8 cellular contexts compared by ENCODE assay signal in the genomic region with DNA sequence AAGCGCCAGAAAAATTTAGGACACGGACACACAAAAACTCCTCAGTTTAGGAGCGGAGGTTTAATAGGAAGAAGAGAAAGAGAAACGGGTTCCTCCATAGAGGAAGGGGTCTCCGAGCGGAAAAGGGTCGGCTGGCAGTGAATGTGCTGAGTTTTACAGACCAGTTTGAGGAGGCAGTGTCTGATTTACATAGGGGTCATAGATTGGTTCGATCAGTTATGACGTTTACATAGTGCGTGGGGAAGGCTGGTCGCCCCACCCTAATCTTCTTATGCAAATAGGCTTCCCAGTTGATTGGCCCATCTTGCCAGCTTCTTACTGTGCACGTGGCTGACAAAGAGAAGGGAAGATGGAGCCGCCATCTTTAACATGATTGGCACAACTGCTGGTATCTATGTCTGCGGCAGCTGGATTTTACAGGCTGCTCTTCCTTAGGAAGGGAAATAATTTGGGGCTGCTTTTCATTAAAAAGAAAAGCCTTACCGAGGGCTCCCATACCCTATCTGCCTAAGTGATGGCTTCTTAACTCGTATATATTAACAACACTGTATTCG. TPM values are rescaled to one million over a fixed set of nuclear protein-coding genes. Genes with fewer than 3 reads are reported as not detected.
DNase-seq lines count a peak whose midpoint lies in the region; ATAC-seq and TF ChIP-seq lines count a peak whose summit lies in the region.

No MANE protein-coding gene starts in this region.

- CTCF ChIA-PET in BJ (lab: Yijun Ruan, JAX) (interaction anchor here (1.0 kb wide), 1 partner anchor 301 kb away, joined by 3 read pairs; no protein-coding TSS in a partner anchor), WTC11 (lab: Charles Lee) (interaction anchor here (0.5 to 1.5 kb wide), 2 partner anchors 19 to 103 kb away, joined by 3 read pairs; no protein-coding TSS in a partner anchor)

- H3K27me3 ChIP-seq in BJ (ENCODE audit: control insufficient read depth, insufficient read depth, low read length), result no peaks in the 10 kb centered on the region

- H3K4me3 Mint-ChIP-seq in HFFc6 (peak overlapping the region; percentile 98), WTC11 (peak overlapping the region; percentile 98), glutamatergic neuron (ENCODE audit: unreplicated experiment) (peak overlapping the region; percentile 95)

- H3K27ac Mint-ChIP-seq in HFFc6 (peak overlapping the region; percentile 96; the same call in 1 of the 2 replicates), WTC11 (peak overlapping the region; percentile 96), glutamatergic neuron (ENCODE audit: unreplicated experiment) (peak overlapping the region; percentile 97)

- POLR2A ChIA-PET in BJ (lab: Charles Lee), result no interaction called here
- POLR2A ChIA-PET in WTC11 (lab: Charles Lee), result interaction anchor here (0.8 to 1.3 kb wide), 4 partner anchors 17 to 285 kb away, joined by 3 to 5 read pairs (median 3); partner anchors contain the start of genes ZNF224, ZNF226 and ZNF283

- peaks cover 5% of the 10 kb centered on the region for H3K36me3 ChIP-seq in BJ (ENCODE audit: control insufficient read depth, insufficient read depth, low read length)

- H3K36me3 Mint-ChIP-seq in HFFc6 (ENCODE audit: low read depth), result peaks cover 46% of the 10 kb centered on the region
- H3K36me3 Mint-ChIP-seq in WTC11, result peaks cover 51% of the 10 kb centered on the region
- H3K36me3 Mint-ChIP-seq in glutamatergic neuron (ENCODE audit: unreplicated experiment), result peaks cover 19% of the 10 kb centered on the region

- H3K4me3 ChIP-seq in BJ (ENCODE audit: low read depth, low read length) (peak overlapping the region; percentile 75), retinal pigment epithelial cell (ENCODE audit: low read length) (peak overlapping the region; percentile 97)

- H3K27me3 Mint-ChIP-seq in HFFc6 (ENCODE audit: insufficient read depth) (no peaks in the 10 kb centered on the region), WTC11 (ENCODE audit: low read depth) (peaks cover 6% of the 10 kb centered on the region; the same call in 1 of the 2 replicates), glutamatergic neuron (ENCODE audit: unreplicated experiment) (peaks cover 15% of the 10 kb centered on the region)

- H3K9me3 Mint-ChIP-seq in HFFc6 (peaks cover 41% of the 10 kb centered on the region), WTC11 (peaks cover 47% of the 10 kb centered on the region), glutamatergic neuron (ENCODE audit: unreplicated experiment) (peaks cover 18% of the 10 kb centered on the region)

- ATAC-seq in WTC11 (peak; percentile 62), HG03095 (IDR thresholded peaks at IDR 0.05; ENCODE audit: unreplicated experiment) (no peak)

- H3K4me1 Mint-ChIP-seq in HFFc6 (ENCODE audit: low read depth), result peaks cover 26% of the 10 kb centered on the region
- peaks cover 9% of the 10 kb centered on the region for H3K4me1 Mint-ChIP-seq in WTC11
- no peaks in the 10 kb centered on the region for H3K4me1 Mint-ChIP-seq in glutamatergic neuron (ENCODE audit: low read depth, unreplicated experiment)

- DNase-seq in BJ (ENCODE audit: low read depth) (peak; percentile 28), HFFc6 (peak; percentile 73), WTC11 (ENCODE audit: low spot score) (peak; percentile 57), glutamatergic neuron (peak; percentile 58), retinal pigment epithelial cell (ENCODE audit: low read depth) (peak; percentile 71), NOMO-1 (lab: John Stamatoyannopoulos, UW; ENCODE audit: unreplicated experiment in 2 of 2) (no peak)
- no peak for DNase-seq in activated CD4-positive, CD25-positive, alpha-beta regulatory T cell (lab: John Stamatoyannopoulos, UW)

- TF ChIP-seq CTCF in BJ (IDR thresholded peaks at IDR 0.05; ENCODE audit: insufficient read depth, low read depth, low read length) (no peak), HFFc6 (IDR thresholded peaks at IDR 0.05) (no peak), WTC11 (IDR thresholded peaks at IDR 0.05) (no peak), glutamatergic neuron (IDR thresholded peaks at IDR 0.05; ENCODE audit: partially characterized antibody, unreplicated experiment) (no peak), retinal pigment epithelial cell (conservative IDR thresholded peaks at IDR 0.05; ENCODE audit: low read depth, low read length) (no peak)

TF ChIP-seq in WTC11, 78 proteins besides CTCF, POLR2A, EP300 and RAD21:
- TF ChIP-seq, protein P1, sequence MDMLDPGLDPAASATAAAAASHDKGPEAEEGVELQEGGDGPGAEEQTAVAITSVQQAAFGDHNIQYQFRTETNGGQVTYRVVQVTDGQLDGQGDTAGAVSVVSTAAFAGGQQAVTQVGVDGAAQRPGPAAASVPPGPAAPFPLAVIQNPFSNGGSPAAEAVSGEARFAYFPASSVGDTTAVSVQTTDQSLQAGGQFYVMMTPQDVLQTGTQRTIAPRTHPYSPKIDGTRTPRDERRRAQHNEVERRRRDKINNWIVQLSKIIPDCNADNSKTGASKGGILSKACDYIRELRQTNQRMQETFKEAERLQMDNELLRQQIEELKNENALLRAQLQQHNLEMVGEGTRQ (CRISPR knock-in tag; IDR thresholded peaks at IDR 0.05), result peak; percentile 20; the same call in 1 of the 2 replicates
- TF ChIP-seq ATF3 (CRISPR knock-in tag; conservative IDR thresholded peaks at IDR 0.05), result no peak
- TF ChIP-seq, protein P2, sequence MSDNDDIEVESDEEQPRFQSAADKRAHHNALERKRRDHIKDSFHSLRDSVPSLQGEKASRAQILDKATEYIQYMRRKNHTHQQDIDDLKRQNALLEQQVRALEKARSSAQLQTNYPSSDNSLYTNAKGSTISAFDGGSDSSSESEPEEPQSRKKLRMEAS (CRISPR knock-in tag; IDR thresholded peaks at IDR 0.05), result peak; percentile 74; the same call in 1 of the 2 replicates

RNA-seq across cellular contexts. Expression of gene ZNF225, which starts 1.2 kb away (rescaled TPM):
- 1.3 and 2.5 TPM in 2 replicates for polyA plus RNA-seq in BJ (2011; rRNA removed)
- 2.2 and 4.1 TPM in 2 replicates for polyA minus RNA-seq in BJ (2011; rRNA and poly(A)+ RNA removed)
- total RNA-seq in HFFc6 (2021; fragmentation: NEBNext Ultra II Directional; extraction: Animal tissue kit (Norgen Biotek cat#: 25700)), result 1 to 10 TPM; 3.5 to 5.5 (median 4.0) TPM
- 3.9 to 5.1 TPM (median 4.4 TPM) in 3 replicates for total RNA-seq in WTC11 (2021)
- 7.1 TPM for total RNA-seq in glutamatergic neuron (ENCODE audit: unreplicated experiment)

RNA-seq across cellular contexts. Expression of gene ZNF224, which starts 17.8 kb away (rescaled TPM):
- 13.2 and 17.1 TPM in 2 replicates for polyA plus RNA-seq in BJ (2011; rRNA removed)
- polyA minus RNA-seq in BJ (2011; rRNA and poly(A)+ RNA removed), result 13.8 and 18.7 TPM in 2 replicates
- 10 to 100 TPM in 5 of 6 experiments, 1 to 10 TPM in 1; 8.5 to 11.8 (median 10.8) TPM for total RNA-seq in HFFc6 (2021; fragmentation: NEBNext Ultra II Directional; extraction: Animal tissue kit (Norgen Biotek cat#: 25700))
- total RNA-seq in WTC11 (2021) (12.4 to 14.8 TPM (median 13.7 TPM) in 3 replicates), glutamatergic neuron (ENCODE audit: unreplicated experiment) (20.1 TPM)

RNA-seq across cellular contexts. Expression of gene ZNF234, which starts 29.4 kb away (rescaled TPM):
- polyA plus RNA-seq in BJ (2011; rRNA removed), result 3.1 and 5.0 TPM in 2 replicates
- 4.9 and 5.3 TPM in 2 replicates for polyA minus RNA-seq in BJ (2011; rRNA and poly(A)+ RNA removed)
- 1 to 10 TPM; 4.8 to 7.2 (median 6.8) TPM for total RNA-seq in HFFc6 (2021; fragmentation: NEBNext Ultra II Directional; extraction: Animal tissue kit (Norgen Biotek cat#: 25700))
- total RNA-seq in WTC11 (2021), result 7.0 to 7.5 TPM (median 7.5 TPM) in 3 replicates
- total RNA-seq in glutamatergic neuron (ENCODE audit: unreplicated experiment), result 19.2 TPM

RNA-seq across cellular contexts. Expression of gene ZNF284, which starts 40.0 kb away (rescaled TPM):
- polyA plus RNA-seq in BJ (2011; rRNA removed), result 1.0 and 1.4 TPM in 2 replicates
- polyA minus RNA-seq in BJ (2011; rRNA and poly(A)+ RNA removed), result 1.9 and 2.1 TPM in 2 replicates
- 1 to 10 TPM; 1.6 to 2.7 (median 2.4) TPM for total RNA-seq in HFFc6 (2021; fragmentation: NEBNext Ultra II Directional; extraction: Animal tissue kit (Norgen Biotek cat#: 25700))
- 1.7 to 3.0 TPM (median 2.7 TPM) in 3 replicates for total RNA-seq in WTC11 (2021)
- 3.9 TPM for total RNA-seq in glutamatergic neuron (ENCODE audit: unreplicated experiment)

RNA-seq across cellular contexts. Expression of gene ZNF226, which starts 52.9 kb away (rescaled TPM):
- 11.0 and 16.4 TPM in 2 replicates for polyA plus RNA-seq in BJ (2011; rRNA removed)
- polyA minus RNA-seq in BJ (2011; rRNA and poly(A)+ RNA removed), result 7.3 TPM in 2 replicates
- total RNA-seq in HFFc6 (2021; fragmentation: NEBNext Ultra II Directional; extraction: Animal tissue kit (Norgen Biotek cat#: 25700)), result 10 to 100 TPM; 20.8 to 25.7 (median 22.6) TPM
- total RNA-seq in WTC11 (2021), result 14.5 to 18.5 TPM (median 18.0 TPM) in 3 replicates
- 27.9 TPM for total RNA-seq in glutamatergic neuron (ENCODE audit: unreplicated experiment)

Comparison
In these comparisons a context has a peak if more than half of its experiments do, and no peak if none do; other contexts are left out.
1. DNase-seq: peak in BJ (single experiment), HFFc6 (single experiment), WTC11 (single experiment), glutamatergic neuron (single experiment) and retinal pigment epithelial cell (single experiment); none in NOMO-1 (0 of 2) and activated CD4-positive, CD25-positive, alpha-beta regulatory T cell (0 of 4).
2. Peak in every context shown above with its lines, with median percentiles within 50 percentile points of each other: H3K27ac Mint-ChIP-seq and H3K4me3 Mint-ChIP-seq.